ENCODE assay signal across 10 cellular contexts in genomic region chr2:24315669-24316068, GRCh38. TPM values are rescaled to one million over a fixed set of nuclear protein-coding genes. Genes with fewer than 3 reads are reported as not detected.
DNase-seq lines count a peak whose midpoint lies in the region; ATAC-seq lines count a peak whose summit lies in the region.
"Had no signal": no experiment of that assay in that cellular context is flagged by ENCODE, and none has a peak within 500 bp of the region (broad histone marks: within the 10 kb centered on the region; RNA-seq: fewer than 3 reads in every experiment).

No MANE protein-coding gene starts in this region.

- peaks cover 16% of the 10 kb centered on the region for H3K36me3 Mint-ChIP-seq in activated CD8-positive, alpha-beta memory T cell treated with anti-CD3 and anti-CD28 coated beads, Interleukin-2, amount 10 ng/mL, durations not matched to agents 7 days and 5 days
- H3K36me3 Mint-ChIP-seq in naive thymus-derived CD8-positive, alpha-beta T cell = peaks cover 0 to 57% (median 5%) of the 10 kb centered on the region in 3 donors

- POLR2A ChIA-PET in naive thymus-derived CD8-positive, alpha-beta T cell (lab: Charles Lee) = no interaction called here

- H3K4me1 Mint-ChIP-seq in activated CD8-positive, alpha-beta memory T cell treated with anti-CD3 and anti-CD28 coated beads, Interleukin-2, amount 10 ng/mL, durations not matched to agents 7 days and 5 days = peaks cover 29% of the 10 kb centered on the region
- H3K4me1 Mint-ChIP-seq in naive thymus-derived CD8-positive, alpha-beta T cell = peaks cover 15 to 43% (median 36%) of the 10 kb centered on the region in 4 donors

- H3K27me3 Mint-ChIP-seq in activated CD8-positive, alpha-beta memory T cell treated with anti-CD3 and anti-CD28 coated beads, Interleukin-2, amount 10 ng/mL, durations not matched to agents 7 days and 5 days = no peaks in the 10 kb centered on the region
- H3K27me3 Mint-ChIP-seq in naive thymus-derived CD8-positive, alpha-beta T cell = no peaks in the 10 kb centered on the region

- H3K9me3 Mint-ChIP-seq in activated CD8-positive, alpha-beta memory T cell treated with anti-CD3 and anti-CD28 coated beads, Interleukin-2, amount 10 ng/mL, durations not matched to agents 7 days and 5 days (ENCODE audit: low read depth) = no peaks in the 10 kb centered on the region
- H3K9me3 Mint-ChIP-seq in naive thymus-derived CD8-positive, alpha-beta T cell = no peaks in the 10 kb centered on the region

- ATAC-seq in activated CD8-positive, alpha-beta memory T cell treated with anti-CD3 and anti-CD28 coated beads, Interleukin-2, amount 10 ng/mL, durations not matched to agents 7 days and 5 days = peak; percentile 48
- ATAC-seq in GM21528 (IDR thresholded peaks at IDR 0.05; ENCODE audit: low FRiP score, unreplicated experiment) (peak; percentile 57), HG03442 (IDR thresholded peaks at IDR 0.05; ENCODE audit: unreplicated experiment) (peak; percentile 60), HG02840 (IDR thresholded peaks at IDR 0.05; ENCODE audit: low FRiP score, unreplicated experiment) (no peak)
- ATAC-seq in naive thymus-derived CD8-positive, alpha-beta T cell = no peak
- ATAC-seq: Panc1 had no signal

- no peak for DNase-seq in activated CD8-positive, alpha-beta memory T cell treated with anti-CD3 and anti-CD28 coated beads, Interleukin-2, amount 10 ng/mL, durations not matched to agents 7 days and 5 days
- DNase-seq in activated CD8-positive, alpha-beta memory T cell treated with anti-CD3 and anti-CD28 coated beads for 24 hours = no peak
- DNase-seq in naive thymus-derived CD8-positive, alpha-beta T cell = no peak
- DNase-seq in HuH-7.5 (ENCODE audit: low spot score) = no peak
- no peak for DNase-seq in NCI-H2171 (lab: John Stamatoyannopoulos, UW)
- DNase-seq: trophoblast cell had no signal

- CTCF ChIA-PET in activated CD8-positive, alpha-beta memory T cell treated with anti-CD3 and anti-CD28 coated beads, Interleukin-2, amount 10 ng/mL, durations not matched to agents 7 days and 5 days (lab: Charles Lee) = no interaction called here

- H3K4me3 Mint-ChIP-seq in activated CD8-positive, alpha-beta memory T cell treated with anti-CD3 and anti-CD28 coated beads, Interleukin-2, amount 10 ng/mL, durations not matched to agents 7 days and 5 days = no peak overlapping the region
- H3K4me3 Mint-ChIP-seq in naive thymus-derived CD8-positive, alpha-beta T cell = no peak overlapping the region

- H3K27ac Mint-ChIP-seq in activated CD8-positive, alpha-beta memory T cell treated with anti-CD3 and anti-CD28 coated beads, Interleukin-2, amount 10 ng/mL, durations not matched to agents 7 days and 5 days = peak overlapping the region; percentile 7
- H3K27ac Mint-ChIP-seq in naive thymus-derived CD8-positive, alpha-beta T cell = peak overlapping the region in 7 of 10 donors; percentile 8 to 71 (median 43)

RNA-seq across cellular contexts. Expression of gene ITSN2, which starts 44.7 kb away (rescaled TPM):
- total RNA-seq in activated CD8-positive, alpha-beta memory T cell treated with anti-CD3 and anti-CD28 coated beads, Interleukin-2, amount 10 ng/mL, durations not matched to agents 7 days and 5 days = 10 to 100 TPM; 72.0 to 77.2 TPM
- 100 to 1,000 TPM; 141 to 156 TPM for total RNA-seq in naive thymus-derived CD8-positive, alpha-beta T cell
- polyA plus RNA-seq in naive thymus-derived CD8-positive, alpha-beta T cell = 10 to 100 TPM; 45.9 to 57.8 (median 47.1) TPM

Comparison
In these comparisons a context has a peak if more than half of its experiments do, and no peak if none do; other contexts are left out.
1. ATAC-seq: peak in activated CD8-positive, alpha-beta memory T cell treated with anti-CD3 and anti-CD28 coated beads, Interleukin-2, amount 10 ng/mL, durations not matched to agents 7 days and 5 days (single experiment), GM21528 (single experiment) and HG03442 (single experiment); none in naive thymus-derived CD8-positive, alpha-beta T cell (0 of 2) and HG02840 (single experiment).